ENCODE assay signal across 2 cellular contexts in genomic region chr7:12684186-12684585, GRCh38.
TF ChIP-seq lines count a peak whose summit lies in the region.

No MANE protein-coding gene starts in this region.

TF ChIP-seq in SK-N-SH, 30 proteins besides CTCF, POLR2A, EP300 and RAD21 (continued from another document):
- TF ChIP-seq IRF3 (IDR thresholded peaks at IDR 0.05; ENCODE audit: low read depth, low read length) = no peak
- no peak for TF ChIP-seq FOXJ3 (CRISPR knock-in tag; IDR thresholded peaks at IDR 0.05)
- TF ChIP-seq, protein P1, sequence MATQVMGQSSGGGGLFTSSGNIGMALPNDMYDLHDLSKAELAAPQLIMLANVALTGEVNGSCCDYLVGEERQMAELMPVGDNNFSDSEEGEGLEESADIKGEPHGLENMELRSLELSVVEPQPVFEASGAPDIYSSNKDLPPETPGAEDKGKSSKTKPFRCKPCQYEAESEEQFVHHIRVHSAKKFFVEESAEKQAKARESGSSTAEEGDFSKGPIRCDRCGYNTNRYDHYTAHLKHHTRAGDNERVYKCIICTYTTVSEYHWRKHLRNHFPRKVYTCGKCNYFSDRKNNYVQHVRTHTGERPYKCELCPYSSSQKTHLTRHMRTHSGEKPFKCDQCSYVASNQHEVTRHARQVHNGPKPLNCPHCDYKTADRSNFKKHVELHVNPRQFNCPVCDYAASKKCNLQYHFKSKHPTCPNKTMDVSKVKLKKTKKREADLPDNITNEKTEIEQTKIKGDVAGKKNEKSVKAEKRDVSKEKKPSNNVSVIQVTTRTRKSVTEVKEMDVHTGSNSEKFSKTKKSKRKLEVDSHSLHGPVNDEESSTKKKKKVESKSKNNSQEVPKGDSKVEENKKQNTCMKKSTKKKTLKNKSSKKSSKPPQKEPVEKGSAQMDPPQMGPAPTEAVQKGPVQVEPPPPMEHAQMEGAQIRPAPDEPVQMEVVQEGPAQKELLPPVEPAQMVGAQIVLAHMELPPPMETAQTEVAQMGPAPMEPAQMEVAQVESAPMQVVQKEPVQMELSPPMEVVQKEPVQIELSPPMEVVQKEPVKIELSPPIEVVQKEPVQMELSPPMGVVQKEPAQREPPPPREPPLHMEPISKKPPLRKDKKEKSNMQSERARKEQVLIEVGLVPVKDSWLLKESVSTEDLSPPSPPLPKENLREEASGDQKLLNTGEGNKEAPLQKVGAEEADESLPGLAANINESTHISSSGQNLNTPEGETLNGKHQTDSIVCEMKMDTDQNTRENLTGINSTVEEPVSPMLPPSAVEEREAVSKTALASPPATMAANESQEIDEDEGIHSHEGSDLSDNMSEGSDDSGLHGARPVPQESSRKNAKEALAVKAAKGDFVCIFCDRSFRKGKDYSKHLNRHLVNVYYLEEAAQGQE (IDR thresholded peaks at IDR 0.05; ENCODE audit: low read depth, low read length) = no peak
- TF ChIP-seq MEF2A (IDR thresholded peaks at IDR 0.05; ENCODE audit: borderline replicate concordance, low read depth) = no peak
- TF ChIP-seq, protein P2, sequence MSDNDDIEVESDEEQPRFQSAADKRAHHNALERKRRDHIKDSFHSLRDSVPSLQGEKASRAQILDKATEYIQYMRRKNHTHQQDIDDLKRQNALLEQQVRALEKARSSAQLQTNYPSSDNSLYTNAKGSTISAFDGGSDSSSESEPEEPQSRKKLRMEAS (IDR thresholded peaks at IDR 0.05; ENCODE audit: low read depth) = no peak

TF ChIP-seq in SK-N-SH treated with all-trans-retinoic acid at 6 μM for 48 hours, 23 proteins besides CTCF, POLR2A, EP300 and RAD21 (continued from another document):
- TF ChIP-seq RARB (CRISPR knock-in tag; IDR thresholded peaks at IDR 0.05) (no peak), PATZ1 (CRISPR knock-in tag; IDR thresholded peaks at IDR 0.05; ENCODE audit: borderline replicate concordance) (no peak), OSR1 (CRISPR knock-in tag; IDR thresholded peaks at IDR 0.05) (no peak), ZFP30 (CRISPR knock-in tag; IDR thresholded peaks at IDR 0.05) (no peak), POU6F1 (CRISPR knock-in tag; IDR thresholded peaks at IDR 0.05; ENCODE audit: borderline replicate concordance, low read depth) (no peak), ZC3H10 (CRISPR knock-in tag; IDR thresholded peaks at IDR 0.05) (no peak)
